ENCODE assay signal across 8 cellular contexts in the genomic region with DNA sequence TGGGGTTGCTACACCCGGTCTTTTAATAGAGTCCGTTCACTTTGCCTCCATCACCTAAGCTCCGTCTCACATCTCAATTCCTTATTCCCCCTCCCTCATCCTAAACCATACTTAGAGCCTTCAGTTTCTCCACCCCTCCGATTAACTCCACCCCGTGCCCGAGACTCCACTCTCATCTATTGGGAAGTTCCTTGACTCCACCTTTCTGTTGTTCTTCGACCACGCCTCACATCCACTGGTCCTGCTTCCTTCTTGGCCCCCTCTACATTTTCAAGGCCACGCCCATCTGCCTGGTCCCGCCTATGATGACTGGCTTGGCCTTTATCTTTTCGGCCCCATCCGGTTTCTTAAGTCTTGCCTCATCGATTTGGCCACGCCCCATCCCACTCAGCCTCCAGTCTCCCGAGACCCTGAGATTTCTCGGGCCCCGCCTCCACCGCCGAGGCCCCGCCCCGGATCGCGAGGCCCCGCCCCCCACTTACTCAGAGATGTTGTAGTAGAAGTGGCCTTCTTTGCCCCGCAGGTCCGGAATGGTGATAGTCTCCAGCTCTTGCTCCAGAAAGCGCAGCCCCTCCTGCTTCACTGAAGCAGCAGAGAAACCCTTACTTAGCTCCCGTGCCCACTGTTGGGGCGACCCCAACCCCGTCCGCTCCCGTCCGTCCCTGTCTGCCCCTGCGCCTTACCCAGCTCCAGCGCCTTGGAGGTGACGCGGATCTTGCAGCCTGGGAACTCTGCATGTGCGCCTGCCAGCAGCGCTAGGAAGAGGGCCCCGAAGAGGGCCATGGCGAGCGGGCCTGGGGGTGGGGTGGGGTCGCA. TPM values are rescaled to one million over a fixed set of nuclear protein-coding genes. Genes with fewer than 3 reads are reported as not detected.
DNase-seq lines count a peak whose midpoint lies in the region; ATAC-seq and TF ChIP-seq lines count a peak whose summit lies in the region.

No MANE protein-coding gene starts in this region.

- H3K4me3 ChIP-seq in mononuclear cell (ENCODE audit: low read length), result peak overlapping the region; percentile 41

- peak; percentile 89 for ATAC-seq in HG03159 (IDR thresholded peaks at IDR 0.05; ENCODE audit: unreplicated experiment)

- no peaks in the 10 kb centered on the region for H3K9me3 ChIP-seq in mononuclear cell (ENCODE audit: low read depth, low read length)

- peak; percentile 49 for TF ChIP-seq POLR2A in GM18951 (IDR thresholded peaks at IDR 0.05; ENCODE audit: extremely low read depth, insufficient read depth, insufficient read length)

- in situ Hi-C loops in GM18951 (cut with MboI; ENCODE audit: low sequenced_read_pairs, unreplicated experiment), result no loop called here

- DNase-seq in AG08396 (ENCODE audit: low spot score) (peak; percentile 97), NOMO-1 treated with DMSO at 0.1 percent for 48 hours (lab: John Stamatoyannopoulos, UW; ENCODE audit: unreplicated experiment) (peak; percentile 99), epithelial cell of prostate (ENCODE audit: low read depth, low spot score) (peak; percentile 98)
- peak; percentile 92 for DNase-seq in activated CD8-positive, alpha-beta memory T cell treated with anti-CD3 and anti-CD28 coated beads, Interleukin-2, amount 50 U/mL, for 4 hours
- peak; percentile 79 for DNase-seq in stimulated activated CD8-positive, alpha-beta memory T cell treated with anti-CD3 and anti-CD28 coated beads, Interleukin-2, amount 100 ng/mL, for 1 hour (ENCODE audit: low read depth in 2 of 2)

- peaks cover 56% of the 10 kb centered on the region for H3K4me1 ChIP-seq in mononuclear cell (ENCODE audit: insufficient read depth, low read length)

- H3K27ac ChIP-seq in epithelial cell of prostate, result peak overlapping the region; percentile 50

- H3K27me3 ChIP-seq in mononuclear cell (ENCODE audit: insufficient read depth, low read length), result no peaks in the 10 kb centered on the region

RNA-seq across cellular contexts. Expression of a gene that starts 1.1 kb away (rescaled TPM):
- 1.4 TPM for total RNA-seq in mononuclear cell

RNA-seq across cellular contexts. Expression of a gene that starts 19.7 kb away (rescaled TPM):
- 111 TPM for total RNA-seq in mononuclear cell

RNA-seq across cellular contexts. Expression of a gene that starts 19.9 kb away (rescaled TPM):
- 1.9 TPM for total RNA-seq in mononuclear cell

RNA-seq across cellular contexts. Expression of a gene that starts 23.5 kb away (rescaled TPM):
- total RNA-seq in mononuclear cell, result 0.52 TPM

RNA-seq across cellular contexts. Expression of a gene that starts 23.6 kb away (rescaled TPM):
- 48.0 TPM for total RNA-seq in mononuclear cell

Comparison
In these comparisons a context has a peak if more than half of its experiments do, and no peak if none do; other contexts are left out.
1. Peak in every context shown above with its lines: DNase-seq, ATAC-seq, H3K4me3 ChIP-seq and H3K27ac ChIP-seq.